16 cellular contexts compared by ENCODE assay signal in genomic region chr12:92596388-92596787, GRCh38.
DNase-seq lines count a peak whose midpoint lies in the region; FAIRE-seq and TF ChIP-seq lines count a peak whose summit lies in the region.
"Had no signal": no experiment of that assay in that cellular context is flagged by ENCODE, and none has a peak within 500 bp of the region (broad histone marks: within the 10 kb centered on the region; RNA-seq: fewer than 3 reads in every experiment).

No MANE protein-coding gene starts in this region.

- no TSS peak for BruUV-seq in MCF 10A (replicated peaks; lab: Mats Ljungman, UMichigan)

- H3K27ac ChIP-seq in breast epithelium: no peak overlapping the region
- H3K27ac ChIP-seq: ascending aorta, uterus had no signal

- TF ChIP-seq CTCF in MCF 10A (IDR thresholded peaks at IDR 0.05; ENCODE audit: unreplicated experiment) (no peak), breast epithelium (IDR thresholded peaks at IDR 0.05) (no peak), fibroblast of villous mesenchyme (IDR thresholded peaks at IDR 0.05; ENCODE audit: insufficient read depth, low read depth, low read length) (no peak)

- POLR2A ChIA-PET in MCF 10A (lab: Yijun Ruan, JAX): interaction anchor here (2.0 kb wide), 1 partner anchor 8 kb away, joined by 9 read pairs; no protein-coding TSS in a partner anchor

- H3K9ac ChIP-seq in adipocyte (ENCODE audit: low read length): no peak overlapping the region

- FAIRE-seq in frontal cortex (lab: Jason Lieb, UNC): no peak
- FAIRE-seq: G401.6, GM18507 had no signal

- H3K9me3 Mint-ChIP-seq in MCF 10A (ENCODE audit: unreplicated experiment): peaks cover 16% of the 10 kb centered on the region

- CTCF ChIA-PET in MCF 10A (lab: Yijun Ruan, JAX): interaction anchor here (2.9 kb wide), 1 partner anchor 53 kb away, joined by 11 read pairs; no protein-coding TSS in a partner anchor

- no peak for TF ChIP-seq POLR2A in breast epithelium (IDR thresholded peaks at IDR 0.05)

- no peak overlapping the region for H3K4me3 Mint-ChIP-seq in MCF 10A (ENCODE audit: unreplicated experiment)
- H3K4me3 Mint-ChIP-seq: endodermal cell had no signal

- H3K4me1 Mint-ChIP-seq in MCF 10A (ENCODE audit: insufficient read depth, unreplicated experiment): peaks cover 42% of the 10 kb centered on the region

- H3K4me1 ChIP-seq in breast epithelium: no peaks in the 10 kb centered on the region
- peaks cover 7% of the 10 kb centered on the region for H3K4me1 ChIP-seq in adipocyte (ENCODE audit: control insufficient read depth, insufficient read depth, low read length)
- H3K4me1 ChIP-seq: ascending aorta, uterus had no signal

- no peak overlapping the region for H3K27ac Mint-ChIP-seq in MCF 10A (ENCODE audit: low read depth, unreplicated experiment)
- H3K27ac Mint-ChIP-seq: endodermal cell had no signal

- no peaks in the 10 kb centered on the region for H3K36me3 ChIP-seq in breast epithelium
- H3K36me3 ChIP-seq in adipocyte (ENCODE audit: control insufficient read depth, insufficient read depth, low read length, severe bottlenecking): no peaks in the 10 kb centered on the region
- H3K36me3 ChIP-seq: ascending aorta, uterus had no signal

- H3K36me3 Mint-ChIP-seq in MCF 10A (ENCODE audit: insufficient read depth, unreplicated experiment): no peaks in the 10 kb centered on the region

- H3K9me3 ChIP-seq in breast epithelium (peaks cover 11 to 15% of the 10 kb centered on the region in 2 donors), adipocyte (ENCODE audit: control insufficient read depth, low read length) (no peaks in the 10 kb centered on the region)
- H3K9me3 ChIP-seq: ascending aorta, uterus had no signal

- no peaks in the 10 kb centered on the region for H3K27me3 Mint-ChIP-seq in MCF 10A (ENCODE audit: insufficient read depth, unreplicated experiment)

- no peak overlapping the region for H3K4me3 ChIP-seq in breast epithelium
- no peak overlapping the region for H3K4me3 ChIP-seq in adipocyte (ENCODE audit: low read length)
- no peak overlapping the region for H3K4me3 ChIP-seq in fibroblast of villous mesenchyme (ENCODE audit: low read depth, low read length)
- H3K4me3 ChIP-seq: ascending aorta, uterus had no signal

- intact Hi-C loops in MCF 10A (cut with micrococcal nuclease) (no loop called here), breast epithelium (cut with DNase I; ENCODE audit: low total_unique reads) (no loop called here)

- H3K27me3 ChIP-seq in breast epithelium (no peaks in the 10 kb centered on the region), adipocyte (replicated peaks; ENCODE audit: control insufficient read depth, insufficient read depth, low read length) (no peaks in the 10 kb centered on the region)
- H3K27me3 ChIP-seq: ascending aorta, uterus had no signal

- DNase-seq in MCF 10A (ENCODE audit: unreplicated experiment) (peak; percentile 35), breast epithelium (ENCODE audit: low spot score in 2 of 2) (no peak), adipocyte (ENCODE audit: low read depth) (peak; percentile 62), fibroblast of villous mesenchyme (ENCODE audit: low read depth) (peak; percentile 73), frontal cortex (ENCODE audit: low spot score in 2 of 2) (no peak), inferior parietal cortex (ENCODE audit: extremely low spot score) (no peak), OCI-M2 (lab: John Stamatoyannopoulos, UW; ENCODE audit: unreplicated experiment) (no peak)
- no peak for DNase-seq in stimulated activated CD8-positive, alpha-beta memory T cell treated with anti-CD3 and anti-CD28 coated beads, Interleukin-4, amount 100 ng/mL, for 48 hours
- DNase-seq: endodermal cell, NCI-H1417, NCI-H510A treated with DMSO at 0.1 percent for 48 hours, posterior cingulate gyrus, uterus had no signal

Comparison
In these comparisons a context has a peak if more than half of its experiments do, and no peak if none do; other contexts are left out.
1. DNase-seq: peak in MCF 10A (single experiment), adipocyte (single experiment) and fibroblast of villous mesenchyme (single experiment); none in breast epithelium (0 of 2), stimulated activated CD8-positive, alpha-beta memory T cell treated with anti-CD3 and anti-CD28 coated beads, Interleukin-4, amount 100 ng/mL, for 48 hours (single experiment), frontal cortex (0 of 2), inferior parietal cortex (single experiment) and OCI-M2 (single experiment).